ENCODE assay signal across 8 cellular contexts in genomic region chr2:17538844-17539554, GRCh38. TPM values are rescaled to one million over a fixed set of nuclear protein-coding genes. Genes with fewer than 3 reads are reported as not detected.
DNase-seq lines count a peak whose midpoint lies in the region; ATAC-seq and TF ChIP-seq lines count a peak whose summit lies in the region.

No MANE protein-coding gene starts in this region.

- H3K27ac ChIP-seq in HUES48 (ENCODE audit: low read depth, low read length) (peak overlapping the region; percentile 25), WERI-Rb-1 (peak overlapping the region; percentile 59), heart right ventricle (peak overlapping the region; percentile 63 to 90 (median 82)), psoas muscle (peak overlapping the region; percentile 66)

- intact Hi-C loops in heart right ventricle (cut with DNase I) (loop anchor here in 4 of 10 donors (1.0 to 10.0 kb wide), 4 partner anchors 21 to 106 kb away; partner anchors contain the start of gene RAD51AP2 (in 1 of the 4)), psoas muscle (cut with DNase I) (no loop called here)

- peaks cover 6 to 26% of the 10 kb centered on the region in 2 donors for H3K9me3 Mint-ChIP-seq in stimulated activated naive CD8-positive, alpha-beta T cell treated with anti-CD3 and anti-CD28 coated beads, Interleukin-15, amount 100 ng/mL, for 72 hours

- H3K4me3 ChIP-seq in HUES48 (ENCODE audit: low read depth, low read length) (peak overlapping the region; percentile 86), WERI-Rb-1 (ENCODE audit: low read depth, low read length) (peak overlapping the region; percentile 75), heart right ventricle (peak overlapping the region; percentile 15 to 65 (median 56)), psoas muscle (peak overlapping the region; percentile 68)

- peaks cover 84% of the 10 kb centered on the region for H3K27me3 Mint-ChIP-seq in stimulated activated naive CD8-positive, alpha-beta T cell treated with anti-CD3 and anti-CD28 coated beads, Interleukin-15, amount 100 ng/mL, for 72 hours

- WGBS in heart right ventricle, 2 donors, result 1% methylated on average over 50 to 52 of the region's 52 CpGs
- WGBS in psoas muscle, 3 donors, result 1 to 2% (median 2%) methylated on average over 49 to 52 of the region's 52 CpGs

- H3K36me3 ChIP-seq in HUES48 (ENCODE audit: control insufficient read depth, insufficient read depth, low read length) (no peaks in the 10 kb centered on the region), WERI-Rb-1 (no peaks in the 10 kb centered on the region), heart right ventricle (no peaks in the 10 kb centered on the region), psoas muscle (ENCODE audit: insufficient read depth in 1 of 2, low read depth in 1 of 2) (no peaks in the 10 kb centered on the region)

- H3K9me3 ChIP-seq in HUES48 (ENCODE audit: control insufficient read depth, insufficient read depth, low read length) (no peaks in the 10 kb centered on the region), WERI-Rb-1 (ENCODE audit: severe bottlenecking) (no peaks in the 10 kb centered on the region), heart right ventricle (no peaks in the 10 kb centered on the region), psoas muscle (no peaks in the 10 kb centered on the region)

- peak overlapping the region; percentile 40 for H3K9ac ChIP-seq in HUES48 (ENCODE audit: low read depth, low read length)

- H3K4me3 Mint-ChIP-seq in stimulated activated naive CD8-positive, alpha-beta T cell treated with anti-CD3 and anti-CD28 coated beads, Interleukin-15, amount 100 ng/mL, for 72 hours, result peak overlapping the region in 1 of 2 donors; percentile 41

- H3K27me3 ChIP-seq in HUES48 (ENCODE audit: control insufficient read depth, insufficient read depth, low read length), result peaks cover 39% of the 10 kb centered on the region
- H3K27me3 ChIP-seq in WERI-Rb-1 (ENCODE audit: insufficient read depth, low read depth, severe bottlenecking), result no peaks in the 10 kb centered on the region
- peaks cover 0 to 96% (median 62%) of the 10 kb centered on the region in 7 donors for H3K27me3 ChIP-seq in heart right ventricle
- H3K27me3 ChIP-seq in psoas muscle (ENCODE audit: insufficient read depth in 3 of 3, low read length in 2 of 3), result peaks cover 0 to 10% (median 7%) of the 10 kb centered on the region in 3 donors

- DNase-seq in stimulated activated naive CD8-positive, alpha-beta T cell treated with anti-CD3 and anti-CD28 coated beads, Interleukin-15, Interleukin-2, amounts not matched to agents 100 U/mL and 50 U/mL, for 24 hours, result peak; percentile 3
- DNase-seq in stimulated activated naive CD8-positive, alpha-beta T cell treated with anti-CD3 and anti-CD28 coated beads, Interleukin-15, amount 100 ng/mL, for 72 hours, result no peak
- DNase-seq in WERI-Rb-1 (peak; percentile 77), heart right ventricle (peak; percentile 63 to 77), psoas muscle (peak; percentile 54 to 87)
- no peak for DNase-seq in activated CD4-positive, CD25-positive, alpha-beta regulatory T cell treated with anti-CD3 and anti-CD28 coated beads, Interleukin-2, amount 50 U/mL, for 72 hours

- ATAC-seq in stimulated activated naive CD8-positive, alpha-beta T cell treated with anti-CD3 and anti-CD28 coated beads, Interleukin-15, Interleukin-2, amounts not matched to agents 100 U/mL and 50 U/mL, for 24 hours, result no peak
- ATAC-seq in stimulated activated naive CD8-positive, alpha-beta T cell treated with anti-CD3 and anti-CD28 coated beads, Interleukin-15, amount 100 ng/mL, for 72 hours, result no peak
- peak; percentile 80 to 95 (median 89) for ATAC-seq in heart right ventricle
- peak; percentile 91 to 94 (median 92) for ATAC-seq in psoas muscle
- no peak for ATAC-seq in HG02840 (IDR thresholded peaks at IDR 0.05; ENCODE audit: low FRiP score, unreplicated experiment)

- peaks cover 37% of the 10 kb centered on the region for H3K4me1 ChIP-seq in HUES48 (ENCODE audit: control insufficient read depth, insufficient read depth, low read length)
- peaks cover 0 to 19% (median 3%) of the 10 kb centered on the region in 9 donors for H3K4me1 ChIP-seq in heart right ventricle
- no peaks in the 10 kb centered on the region for H3K4me1 ChIP-seq in psoas muscle

- TF ChIP-seq CTCF in WERI-Rb-1 (IDR thresholded peaks at IDR 0.05; ENCODE audit: low read depth, low read length), result 0 out of 2 replicates have a peak, but pooled peaks have one; percentile 1
- TF ChIP-seq CTCF in heart right ventricle (IDR thresholded peaks at IDR 0.05), result peak in 1 of 9 donors; percentile 4
- no peak for TF ChIP-seq CTCF in psoas muscle (IDR thresholded peaks at IDR 0.05)

- H3K27ac Mint-ChIP-seq in stimulated activated naive CD8-positive, alpha-beta T cell treated with anti-CD3 and anti-CD28 coated beads, Interleukin-15, amount 100 ng/mL, for 72 hours, result no peak overlapping the region

- H3K4me1 Mint-ChIP-seq in stimulated activated naive CD8-positive, alpha-beta T cell treated with anti-CD3 and anti-CD28 coated beads, Interleukin-15, amount 100 ng/mL, for 72 hours, result peaks cover 10% of the 10 kb centered on the region

RNA-seq across cellular contexts. Expression of gene VSNL1, which starts 1.5 kb away (rescaled TPM):
- total RNA-seq in heart right ventricle, result 10 to 100 TPM; 10.1 to 24.3 (median 17.9) TPM
- polyA plus RNA-seq in heart right ventricle, result 1 to 10 TPM; 5.9 to 9.8 TPM
- under 1 TPM in 2 of 4 donors, not detected in 2; 0.12 to 0.27 TPM for total RNA-seq in psoas muscle
- polyA plus RNA-seq in psoas muscle, result under 1 TPM in 2 of 3 donors, not detected in 1; 0.05 to 0.52 TPM

RNA-seq across cellular contexts. Expression of gene RAD51AP2, which starts 20.8 kb away (rescaled TPM):
- total RNA-seq in heart right ventricle (under 1 TPM in 9 of 10 donors, not detected in 1; 0.06 to 0.49 (median 0.14) TPM), psoas muscle (under 1 TPM in 1 of 4 donors, not detected in 3; 0.06 TPM)
- polyA plus RNA-seq in heart right ventricle (under 1 TPM; 0.03 to 0.15 TPM), psoas muscle (under 1 TPM in 1 of 3 donors, not detected in 2; 0.01 TPM)

Comparison
In these comparisons a context has a peak if more than half of its experiments do, and no peak if none do; other contexts are left out.
1. DNase-seq: peak in stimulated activated naive CD8-positive, alpha-beta T cell treated with anti-CD3 and anti-CD28 coated beads, Interleukin-15, Interleukin-2, amounts not matched to agents 100 U/mL and 50 U/mL, for 24 hours (single experiment), WERI-Rb-1 (single experiment), heart right ventricle (2 of 2) and psoas muscle (2 of 2); none in stimulated activated naive CD8-positive, alpha-beta T cell treated with anti-CD3 and anti-CD28 coated beads, Interleukin-15, amount 100 ng/mL, for 72 hours (0 of 2) and activated CD4-positive, CD25-positive, alpha-beta regulatory T cell treated with anti-CD3 and anti-CD28 coated beads, Interleukin-2, amount 50 U/mL, for 72 hours (single experiment).
2. ATAC-seq: peak in heart right ventricle (8 of 8) and psoas muscle (4 of 4); none in stimulated activated naive CD8-positive, alpha-beta T cell treated with anti-CD3 and anti-CD28 coated beads, Interleukin-15, Interleukin-2, amounts not matched to agents 100 U/mL and 50 U/mL, for 24 hours (single experiment), stimulated activated naive CD8-positive, alpha-beta T cell treated with anti-CD3 and anti-CD28 coated beads, Interleukin-15, amount 100 ng/mL, for 72 hours (single experiment) and HG02840 (single experiment).
3. H3K27ac ChIP-seq: peak in every context shown above with its lines; median percentile 82 in heart right ventricle; 66 in psoas muscle; 59 in WERI-Rb-1; 25 in HUES48.
4. RNA of gene VSNL1, which starts 1.5 kb away (total RNA-seq): 10.1 to 24.3 TPM in heart right ventricle; 0.12 to 0.27 TPM in psoas muscle; every median in the first group is over 4 times any median in the second.
5. Peak in every context shown above with its lines, with median percentiles within 50 percentile points of each other: H3K4me3 ChIP-seq.